In the genomic region with DNA sequence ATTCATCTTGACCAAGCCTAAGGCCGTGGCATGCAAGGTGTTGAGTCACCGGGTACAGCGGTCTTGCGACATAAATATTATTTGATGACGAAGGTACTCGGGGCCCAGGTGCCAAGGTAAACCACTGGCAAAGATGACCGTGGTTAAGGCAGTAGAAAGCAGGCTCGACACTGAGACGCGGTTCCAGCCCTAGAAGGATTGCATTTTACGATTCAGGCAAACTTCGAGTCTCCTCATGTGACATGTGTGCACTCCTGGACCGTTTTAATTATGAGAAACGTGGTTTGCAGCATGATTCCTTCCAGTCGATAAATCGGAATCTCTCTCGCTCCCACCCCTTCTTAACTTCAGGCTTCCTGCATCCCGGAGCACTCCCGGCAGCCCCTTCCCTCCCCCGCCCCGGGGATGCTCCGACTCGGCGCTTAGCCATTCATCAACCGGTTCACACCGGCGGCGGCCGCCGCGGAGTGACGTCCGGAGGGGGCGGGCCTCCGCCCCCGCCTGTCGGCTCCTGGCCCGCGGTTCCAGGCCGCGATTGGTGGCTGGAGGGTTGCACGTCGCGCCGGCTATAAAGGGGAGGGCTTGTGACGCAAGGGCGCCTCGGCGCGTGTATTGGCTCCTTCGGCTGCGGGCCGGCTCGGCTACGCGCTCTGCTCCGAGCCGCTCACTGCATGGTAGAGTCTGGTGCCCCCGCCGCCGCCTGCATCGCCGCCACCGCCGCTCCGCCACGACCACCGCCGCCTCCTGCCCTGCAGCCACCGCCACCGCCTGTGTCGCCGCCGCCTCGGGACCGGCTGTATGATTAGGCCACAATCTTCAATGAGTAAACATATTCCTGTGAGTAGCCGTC, we compare ENCODE assay signal across 8 cellular contexts. TPM values are rescaled to one million over a fixed set of nuclear protein-coding genes. Genes with fewer than 3 reads are reported as not detected.
DNase-seq lines count a peak whose midpoint lies in the region; ATAC-seq and TF ChIP-seq lines count a peak whose summit lies in the region.

Gene LOC128125822 (plus strand): TSS at position 598 of the 850 bp plus-strand sequence.
Gene PTP4A1 (plus strand): TSS at position 598 of the 850 bp plus-strand sequence. CDS start 4,401 bp downstream, outside the sequence.

- H3K9me3 Mint-ChIP-seq in activated CD4-positive, alpha-beta T cell treated with anti-CD3 and anti-CD28 coated beads, Interleukin-2, amount 10 ng/mL, durations not matched to agents 24 days and 14 days = peaks cover 5% of the 10 kb centered on the region

- peak; percentile 88 for ATAC-seq in HG03460 (IDR thresholded peaks at IDR 0.05; ENCODE audit: unreplicated experiment)
- ATAC-seq in left colon = peak; percentile 79

- H3K27ac Mint-ChIP-seq in activated CD4-positive, alpha-beta T cell treated with anti-CD3 and anti-CD28 coated beads, Interleukin-2, amount 10 ng/mL, durations not matched to agents 24 days and 14 days = peak within 1 kb of the TSS; percentile 96

- no peaks in the 10 kb centered on the region for H3K9me3 ChIP-seq in BE2C

- peak within 1 kb of the TSS; percentile 98 to 100 for H3K27ac ChIP-seq in coronary artery

- H3K4me3 Mint-ChIP-seq in activated CD4-positive, alpha-beta T cell treated with anti-CD3 and anti-CD28 coated beads, Interleukin-2, amount 10 ng/mL, durations not matched to agents 24 days and 14 days = peak within 1 kb of the TSS; percentile 98

- H3K36me3 Mint-ChIP-seq in activated CD4-positive, alpha-beta T cell treated with anti-CD3 and anti-CD28 coated beads, Interleukin-2, amount 10 ng/mL, durations not matched to agents 24 days and 14 days (ENCODE audit: low read depth) = peaks cover 20% of the 10 kb centered on the region

- H3K27me3 Mint-ChIP-seq in activated CD4-positive, alpha-beta T cell treated with anti-CD3 and anti-CD28 coated beads, Interleukin-2, amount 10 ng/mL, durations not matched to agents 24 days and 14 days = no peaks in the 10 kb centered on the region

- H3K4me1 Mint-ChIP-seq in activated CD4-positive, alpha-beta T cell treated with anti-CD3 and anti-CD28 coated beads, Interleukin-2, amount 10 ng/mL, durations not matched to agents 24 days and 14 days = peaks cover 27% of the 10 kb centered on the region

- H3K27me3 ChIP-seq in BE2C = no peaks in the 10 kb centered on the region

- H3K4me3 ChIP-seq in BE2C (ENCODE audit: low read depth, low read length) (peak within 1 kb of the TSS; percentile 74), coronary artery (peak within 1 kb of the TSS; percentile 85)

- no peaks in the 10 kb centered on the region for H3K4me1 ChIP-seq in BE2C

- intact Hi-C loops in activated CD4-positive, alpha-beta T cell treated with anti-CD3 and anti-CD28 coated beads, Interleukin-2, amount 10 ng/mL, durations not matched to agents 24 days and 14 days (cut with micrococcal nuclease) = loop anchor here (1.0 to 2.0 kb wide), 3 partner anchors 26 to 63 kb away; partner anchors contain the start of gene PHF3
- intact Hi-C loops in left colon (cut with DNase I, micrococcal nuclease) = loop anchor here in 1 of 2 donors (10.0 kb wide), 1 partner anchor 217 kb away; no protein-coding TSS in a partner anchor

- peaks cover 15% of the 10 kb centered on the region for H3K36me3 ChIP-seq in BE2C

- peak; percentile 98 for DNase-seq in BE2C
- DNase-seq in GM19240 (ENCODE audit: insufficient read length, low spot score) = peak; percentile 61
- peak; percentile 89 to 98 for DNase-seq in NCI-H526 (lab: John Stamatoyannopoulos, UW)
- peak; percentile 99 for DNase-seq in activated CD4-positive, alpha-beta T cell treated with anti-CD3 and anti-CD28 coated beads, Interleukin-2, amount 10 ng/mL, durations not matched to agents 24 days and 14 days
- peak; percentile 97 for DNase-seq in coronary artery (ENCODE audit: low spot score)
- DNase-seq in left colon = peak; percentile 98
- DNase-seq in stimulated activated CD4-positive, alpha-beta T cell treated with anti-CD3 and anti-CD28 coated beads, Interleukin-1b, Interleukin-23, amount 100 ng/mL, for 48 hours = peak; percentile 97

- TF ChIP-seq CTCF in BE2C (IDR thresholded peaks at IDR 0.05; ENCODE audit: low read depth, low read length) (no peak), coronary artery (IDR thresholded peaks at IDR 0.05) (no peak)

RNA-seq across cellular contexts. Expression of gene PTP4A1, which starts in this region (rescaled TPM):
- 22.5 TPM for polyA plus RNA-seq in BE2C (2012; ENCODE audit: insufficient read depth, insufficient read length, low read depth)
- 71.3 and 71.9 TPM in 2 replicates for total RNA-seq in activated CD4-positive, alpha-beta T cell treated with anti-CD3 and anti-CD28 coated beads, Interleukin-2, amount 10 ng/mL, durations not matched to agents 24 days and 14 days
- total RNA-seq in left colon = 100 to 1,000 TPM; 155 to 190 TPM

Comparison
In these comparisons a context has a peak if more than half of its experiments do, and no peak if none do; other contexts are left out.
1. Peak in every context shown above with its lines: DNase-seq, ATAC-seq, H3K4me3 ChIP-seq and H3K27ac ChIP-seq.